In the genomic region with DNA sequence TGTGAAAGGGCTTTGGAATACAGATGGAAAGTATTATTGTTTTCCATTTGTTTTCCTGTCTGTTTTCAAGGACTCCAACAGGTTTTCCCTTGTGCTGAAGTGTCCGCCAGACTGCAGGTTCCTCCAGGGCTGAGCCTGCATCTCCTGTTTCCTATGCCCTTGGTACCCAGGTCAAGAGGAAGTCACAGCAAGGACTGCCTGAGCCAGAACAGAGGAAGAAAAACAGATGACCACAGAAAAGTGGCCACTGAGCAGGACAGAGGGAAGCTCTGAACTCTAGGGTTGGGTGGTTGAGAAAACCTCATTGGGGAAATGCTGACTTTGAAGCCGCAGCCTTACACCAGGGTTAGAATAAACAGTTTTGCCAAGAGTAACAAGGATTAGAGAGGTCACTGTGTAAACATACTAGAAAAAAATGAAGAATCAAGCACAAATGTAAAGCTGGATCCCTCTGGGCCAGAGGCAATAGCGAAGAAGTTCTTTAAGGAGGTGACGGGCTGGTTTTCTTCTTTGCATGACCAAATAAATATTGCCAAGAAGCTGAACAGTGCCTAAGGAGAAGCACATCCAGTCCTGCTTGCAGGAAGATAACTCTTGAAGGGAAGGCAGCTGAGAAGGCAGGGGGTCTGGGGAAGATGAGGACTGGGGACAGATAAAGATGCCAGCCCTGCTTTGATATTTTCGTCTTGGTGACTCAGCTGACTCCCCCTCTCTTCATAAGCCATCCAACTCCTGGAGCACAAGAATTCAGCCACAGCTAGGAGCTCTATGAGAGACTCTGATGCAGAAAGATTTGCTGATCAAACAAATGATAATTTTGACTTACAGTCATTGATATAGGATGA, we compare ENCODE assay signal across 22 cellular contexts. TPM values are rescaled to one million over a fixed set of nuclear protein-coding genes. Genes with fewer than 3 reads are reported as not detected.
DNase-seq lines count a peak whose midpoint lies in the region; ATAC-seq, FAIRE-seq and TF ChIP-seq lines count a peak whose summit lies in the region.
"Had no signal": no experiment of that assay in that cellular context is flagged by ENCODE, and none has a peak within 500 bp of the region (broad histone marks: within the 10 kb centered on the region; RNA-seq: fewer than 3 reads in every experiment).

No MANE protein-coding gene starts in this region.

- H3K4me3 ChIP-seq in sigmoid colon, result no peak overlapping the region
- H3K4me3 ChIP-seq: esophagus muscularis mucosa, HAP-1 had no signal

- H3K27ac ChIP-seq in sigmoid colon, result peak overlapping the region in 2 of 4 donors; percentile 10 to 53
- H3K27ac ChIP-seq: parathyroid adenoma had no signal

- DNase-seq in Ammon's horn (ENCODE audit: low spot score), result peak; percentile 65
- peak; percentile 74 for DNase-seq in SKM-1 treated with dmso at 0.1 percent for 144 hours (lab: John Stamatoyannopoulos, UW; ENCODE audit: unreplicated experiment)
- DNase-seq in left ventricle myocardium superior, result no peak
- peak; percentile 56 for DNase-seq in sigmoid colon
- DNase-seq in HTR-8/SVneo (ENCODE audit: insufficient read length, low spot score), result no peak
- no peak for DNase-seq in activated naive CD8-positive, alpha-beta T cell treated with anti-CD3 and anti-CD28 coated beads, Interleukin-2, amount 50 U/mL, for 24 hours
- no peak for DNase-seq in posterior cingulate gyrus
- DNase-seq: activated CD4-positive, alpha-beta T cell treated with anti-CD3 and anti-CD28 coated beads, Interleukin-2, amount 50 U/mL, for 4 hours; activated gamma-delta T cell treated with Interleukin-2 at 50 U/mL for 16 hours; central memory CD4-positive, alpha-beta T cell; DND-41; effector CD8-positive, alpha-beta T cell; glutamatergic neuron; NCI-H1694 treated with DMSO at 0.1 percent for 48 hours; RPMI8226; T-helper 1 cell had no signal

- H3K27me3 ChIP-seq in sigmoid colon, result no peaks in the 10 kb centered on the region
- H3K27me3 ChIP-seq: esophagus muscularis mucosa had no signal

- no peaks in the 10 kb centered on the region for H3K36me3 Mint-ChIP-seq in activated naive CD8-positive, alpha-beta T cell treated with anti-CD3 and anti-CD28 coated beads, Interleukin-2, amount 50 U/mL, for 24 hours (ENCODE audit: low read depth)

- peak; percentile 52 for ATAC-seq in left ventricle myocardium superior
- no peak for ATAC-seq in activated naive CD8-positive, alpha-beta T cell treated with anti-CD3 and anti-CD28 coated beads, Interleukin-2, amount 50 U/mL, for 24 hours
- ATAC-seq in GM18517 (IDR thresholded peaks at IDR 0.05; ENCODE audit: unreplicated experiment), result no peak

- no peaks in the 10 kb centered on the region for H3K9me3 Mint-ChIP-seq in activated naive CD8-positive, alpha-beta T cell treated with anti-CD3 and anti-CD28 coated beads, Interleukin-2, amount 50 U/mL, for 24 hours

- WGBS in sigmoid colon, 2 donors, result 77 to 84% methylated on average over 5 of the region's 5 CpGs

- TF ChIP-seq POLR2A in sigmoid colon (IDR thresholded peaks at IDR 0.05), result no peak

- H3K27me3 Mint-ChIP-seq in activated naive CD8-positive, alpha-beta T cell treated with anti-CD3 and anti-CD28 coated beads, Interleukin-2, amount 50 U/mL, for 24 hours, result no peaks in the 10 kb centered on the region

- TF ChIP-seq EP300 in sigmoid colon (IDR thresholded peaks at IDR 0.05), result no peak

- H3K36me3 ChIP-seq in sigmoid colon, result no peaks in the 10 kb centered on the region
- H3K36me3 ChIP-seq: esophagus muscularis mucosa, HAP-1 had no signal

- no peak overlapping the region for H3K4me3 Mint-ChIP-seq in activated naive CD8-positive, alpha-beta T cell treated with anti-CD3 and anti-CD28 coated beads, Interleukin-2, amount 50 U/mL, for 24 hours

- peaks cover 4% of the 10 kb centered on the region for H3K4me1 Mint-ChIP-seq in activated naive CD8-positive, alpha-beta T cell treated with anti-CD3 and anti-CD28 coated beads, Interleukin-2, amount 50 U/mL, for 24 hours

- no peaks in the 10 kb centered on the region for H3K9me3 ChIP-seq in sigmoid colon
- H3K9me3 ChIP-seq: esophagus muscularis mucosa, HAP-1 had no signal

- peaks cover 0 to 11% (median 9%) of the 10 kb centered on the region in 4 donors for H3K4me1 ChIP-seq in sigmoid colon
- H3K4me1 ChIP-seq: HAP-1, parathyroid adenoma had no signal

- no peak for TF ChIP-seq CTCF in sigmoid colon (IDR thresholded peaks at IDR 0.05)

- intact Hi-C loops in left ventricle myocardium superior (cut with micrococcal nuclease) (no loop called here), sigmoid colon (cut with DNase I) (no loop called here), posterior cingulate gyrus (cut with DNase I) (no loop called here)

- no peak for FAIRE-seq in HTR-8/SVneo (lab: Jason Lieb, UNC)

- H3K27ac Mint-ChIP-seq in activated naive CD8-positive, alpha-beta T cell treated with anti-CD3 and anti-CD28 coated beads, Interleukin-2, amount 50 U/mL, for 24 hours, result no peak overlapping the region

RNA-seq across cellular contexts. Expression of a gene that starts 3.7 kb away (rescaled TPM):
- 1.7 TPM for total RNA-seq in left ventricle myocardium superior
- total RNA-seq in sigmoid colon, result 1 to 10 TPM in 1 of 4 donors, under 1 TPM in 1, not detected in 2; 0.81 to 1.8 TPM
- polyA plus RNA-seq in sigmoid colon, result 1 to 10 TPM in 1 of 3 donors, under 1 TPM in 1, not detected in 1; 0.29 to 1.2 TPM
- total RNA-seq: myocyte had no signal

RNA-seq across cellular contexts. Expression of a gene that starts 29.0 kb away (rescaled TPM):
- total RNA-seq in left ventricle myocardium superior (104 TPM), sigmoid colon (100 to 1,000 TPM in 2 of 4 donors, 10 to 100 TPM in 2; 88.8 to 109 (median 99.0) TPM)
- 100 to 1,000 TPM; 383 to 770 (median 531) TPM for polyA plus RNA-seq in sigmoid colon

RNA-seq across cellular contexts. Expression of a gene that starts 33.9 kb away (rescaled TPM):
- total RNA-seq in left ventricle myocardium superior (not detected), sigmoid colon (not detected)
- polyA plus RNA-seq in sigmoid colon, result under 1 TPM in 1 of 3 donors, not detected in 2; 0.10 TPM
- total RNA-seq: esophagus muscularis mucosa, myocyte had no signal

RNA-seq across cellular contexts. Expression of a gene that starts 49.1 kb away (rescaled TPM):
- total RNA-seq in left ventricle myocardium superior (0.79 TPM), sigmoid colon (under 1 TPM in 1 of 4 donors, not detected in 3; under 0.01 TPM)
- polyA plus RNA-seq in sigmoid colon, result 10 to 100 TPM in 2 of 3 donors, 1 to 10 TPM in 1; 6.9 to 16.3 (median 11.4) TPM

RNA-seq across cellular contexts. Expression of a gene that starts 57.7 kb away (rescaled TPM):
- total RNA-seq in left ventricle myocardium superior (not detected), sigmoid colon (not detected)
- polyA plus RNA-seq in sigmoid colon, result under 1 TPM in 1 of 3 donors, not detected in 2; 0.15 TPM
- total RNA-seq: esophagus muscularis mucosa, lower leg skin, myocyte had no signal

Comparison
In these comparisons a context has a peak if more than half of its experiments do, and no peak if none do; other contexts are left out.
1. DNase-seq: peak in Ammon's horn (single experiment), SKM-1 treated with dmso at 0.1 percent for 144 hours (single experiment) and sigmoid colon (single experiment); none in left ventricle myocardium superior (single experiment), HTR-8/SVneo (single experiment), activated naive CD8-positive, alpha-beta T cell treated with anti-CD3 and anti-CD28 coated beads, Interleukin-2, amount 50 U/mL, for 24 hours (single experiment) and posterior cingulate gyrus (0 of 10).